In the genomic region with DNA sequence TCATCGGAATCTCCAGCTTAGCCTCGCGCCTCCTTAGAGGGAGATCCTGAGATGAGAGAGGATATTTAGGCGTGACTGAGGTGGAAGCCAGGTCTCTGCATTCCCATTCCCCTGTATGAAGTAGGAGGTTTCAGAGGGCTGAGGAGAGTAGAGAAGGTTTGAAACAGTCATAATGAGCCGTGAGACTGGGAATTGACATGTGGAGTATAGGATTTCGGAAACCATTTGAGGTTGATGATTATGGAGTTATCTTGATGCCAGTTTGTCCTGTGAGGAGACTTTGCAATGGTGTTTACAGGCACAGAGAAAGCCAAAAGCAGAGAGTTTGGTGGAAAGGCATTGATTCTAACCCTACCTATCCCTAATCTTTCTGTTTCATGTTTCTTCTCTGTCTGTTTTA, we compare ENCODE assay signal across 8 cellular contexts. TPM values are rescaled to one million over a fixed set of nuclear protein-coding genes. Genes with fewer than 3 reads are reported as not detected.
DNase-seq lines count a peak whose midpoint lies in the region; ATAC-seq and TF ChIP-seq lines count a peak whose summit lies in the region.

No MANE protein-coding gene starts in this region.

- H3K79me2 ChIP-seq in OCI-LY3 (ENCODE audit: low read length) = no peaks in the 10 kb centered on the region
- H3K79me2 ChIP-seq in parathyroid adenoma = no peaks in the 10 kb centered on the region

- H3K9me3 ChIP-seq in OCI-LY3 (ENCODE audit: insufficient read depth, low read length) (no peaks in the 10 kb centered on the region), esophagus (ENCODE audit: control insufficient read depth in 2 of 2, insufficient read depth in 1 of 2, low read depth in 1 of 2, low read length in 1 of 2) (peaks cover 0 to 4% of the 10 kb centered on the region in 2 donors), parathyroid adenoma (ENCODE audit: control insufficient read depth, low read length) (no peaks in the 10 kb centered on the region)

- H3K9ac ChIP-seq in OCI-LY3 (ENCODE audit: low read length) (peak overlapping the region; percentile 77; the same call in 1 of the 2 replicates), parathyroid adenoma (no peak overlapping the region)

- 49 to 66% methylated on average over 6 of the region's 6 CpGs for WGBS in esophagus, 2 donors

- H2AFZ ChIP-seq in OCI-LY3 (ENCODE audit: low read depth, low read length) (no peak overlapping the region), parathyroid adenoma (peak overlapping the region; percentile 81)

- H3K36me3 ChIP-seq in OCI-LY3 (replicated peaks; ENCODE audit: low read depth, low read length) (peaks cover 5% of the 10 kb centered on the region), esophagus (ENCODE audit: control insufficient read depth in 2 of 2, insufficient read depth in 2 of 2, low read length in 1 of 2) (no peaks in the 10 kb centered on the region), parathyroid adenoma (ENCODE audit: control insufficient read depth, insufficient read depth, low read length) (no peaks in the 10 kb centered on the region)

- TF ChIP-seq CTCF in OCI-LY3 (IDR thresholded peaks at IDR 0.05; ENCODE audit: low read depth, low read length) (no peak), parathyroid adenoma (IDR thresholded peaks at IDR 0.05) (no peak)

- H3K4me3 ChIP-seq in OCI-LY3 (ENCODE audit: low read length) (peak overlapping the region; percentile 91), esophagus (ENCODE audit: low read depth in 1 of 2, low read length in 2 of 2) (peak overlapping the region; percentile 39 to 63), parathyroid adenoma (ENCODE audit: low read depth, low read length) (peak overlapping the region; percentile 27)

- H3K4me2 ChIP-seq in OCI-LY3 (ENCODE audit: low read length) (peak overlapping the region; percentile 99), parathyroid adenoma (ENCODE audit: low read length) (peak overlapping the region; percentile 69)

- DNase-seq in ELR (ENCODE audit: low read depth) (peak; percentile 12), NCI-H524 treated with DMSO at 0.1 percent for 48 hours (lab: John Stamatoyannopoulos, UW) (no peak)

- H3K4me1 ChIP-seq in OCI-LY3 (ENCODE audit: low read length) (peaks cover 41% of the 10 kb centered on the region), esophagus (ENCODE audit: control insufficient read depth in 2 of 2, insufficient read depth in 2 of 2, low read length in 1 of 2) (peaks cover 0 to 10% of the 10 kb centered on the region in 2 donors), parathyroid adenoma (no peaks in the 10 kb centered on the region)

- H3K27me3 ChIP-seq in OCI-LY3 (ENCODE audit: low read depth, low read length) (peaks cover 6% of the 10 kb centered on the region; the same call in 1 of the 2 replicates), esophagus (ENCODE audit: control insufficient read depth in 1 of 2, insufficient read depth in 2 of 2, low read length in 2 of 2) (no peaks in the 10 kb centered on the region), parathyroid adenoma (ENCODE audit: control insufficient read depth, insufficient read depth, low read length) (no peaks in the 10 kb centered on the region)

- H3K27ac ChIP-seq in OCI-LY3 (ENCODE audit: low read length) (no peak overlapping the region), esophagus (ENCODE audit: low read depth in 2 of 2, low read length in 1 of 2) (peak overlapping the region in 1 of 2 donors; percentile 59), parathyroid adenoma (no peak overlapping the region)

- ATAC-seq in GM18511 (IDR thresholded peaks at IDR 0.05; ENCODE audit: unreplicated experiment) (no peak), GM21515 (IDR thresholded peaks at IDR 0.05; ENCODE audit: unreplicated experiment) (no peak), GM19463 (IDR thresholded peaks at IDR 0.05; ENCODE audit: unreplicated experiment) (no peak)

- H4K20me1 ChIP-seq in OCI-LY3 (ENCODE audit: insufficient read depth, low read length) = peaks cover 9% of the 10 kb centered on the region; the same call in 1 of the 2 replicates

RNA-seq across cellular contexts. Expression of gene CHST7, which starts 2.0 kb away (rescaled TPM):
- polyA plus RNA-seq in esophagus = 1 to 10 TPM in 1 of 2 donors, under 1 TPM in 1; 0.43 to 1.4 TPM

RNA-seq across cellular contexts. Expression of gene ZNF674, which starts 30.4 kb away (rescaled TPM):
- polyA plus RNA-seq in esophagus = under 1 TPM; 0.62 to 0.86 TPM

Comparison
In these comparisons a context has a peak if more than half of its experiments do, and no peak if none do; other contexts are left out.
1. H3K4me3 ChIP-seq: peak in every context shown above with its lines; median percentile 91 in OCI-LY3; 51 in esophagus; 27 in parathyroid adenoma.